ENCODE assay signal across 11 cellular contexts in the genomic region with DNA sequence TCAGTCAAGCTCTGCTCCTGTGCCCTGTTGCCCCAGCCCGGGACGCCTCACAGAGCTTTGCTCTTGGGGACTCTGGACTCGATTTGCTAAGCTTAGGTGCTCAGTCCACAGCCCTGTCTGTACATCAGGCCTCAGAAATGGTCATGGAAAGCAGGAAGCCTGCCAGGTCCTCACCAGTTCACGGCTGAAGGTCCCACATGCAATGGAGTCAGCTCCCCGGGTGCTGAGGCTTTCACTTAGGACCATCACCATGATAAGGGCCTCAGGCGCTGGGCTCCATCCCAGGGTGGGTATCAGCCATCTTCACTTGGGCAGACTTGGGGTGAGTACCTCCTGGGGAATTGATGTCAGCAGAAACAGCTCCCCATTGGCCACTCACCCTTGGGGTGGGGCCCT. TPM values are rescaled to one million over a fixed set of nuclear protein-coding genes. Genes with fewer than 3 reads are reported as not detected.
DNase-seq lines count a peak whose midpoint lies in the region; ATAC-seq and TF ChIP-seq lines count a peak whose summit lies in the region.
"Had no signal": no experiment of that assay in that cellular context is flagged by ENCODE, and none has a peak within 500 bp of the region (broad histone marks: within the 10 kb centered on the region; RNA-seq: fewer than 3 reads in every experiment).

No MANE protein-coding gene starts in this region.

- 74 to 80% (median 78%) methylated on average over 6 of the region's 6 CpGs for WGBS in stomach, 5 donors

- H3K27ac Mint-ChIP-seq in activated CD8-positive, alpha-beta T cell treated with anti-CD3 and anti-CD28 coated beads for 36 hours = peak overlapping the region; percentile 66

- ATAC-seq in activated CD8-positive, alpha-beta T cell treated with anti-CD3 and anti-CD28 coated beads for 36 hours = no peak
- ATAC-seq in lower lobe of right lung = no peak
- no peak for ATAC-seq in stimulated activated naive CD8-positive, alpha-beta T cell treated with anti-CD3 and anti-CD28 coated beads, Interleukin-15, Interleukin-2, amounts not matched to agents 100 U/mL and 50 U/mL, for 24 hours

- H3K4me1 Mint-ChIP-seq in activated CD8-positive, alpha-beta T cell treated with anti-CD3 and anti-CD28 coated beads for 36 hours (ENCODE audit: low read depth) = peaks cover 85% of the 10 kb centered on the region

- TF ChIP-seq EP300 in stomach (IDR thresholded peaks at IDR 0.05) = no peak

- no peaks in the 10 kb centered on the region for H3K27me3 Mint-ChIP-seq in activated CD8-positive, alpha-beta T cell treated with anti-CD3 and anti-CD28 coated beads for 36 hours

- TF ChIP-seq POLR2A in stomach (IDR thresholded peaks at IDR 0.05) = no peak

- H3K27ac ChIP-seq in HL-60 (replicated peaks) (peak overlapping the region; percentile 59; the same call in 1 of the 2 replicates), lower lobe of right lung (peak overlapping the region; percentile 61), stomach (peak overlapping the region in 3 of 5 donors; percentile 40 to 83 (median 83))

- no peak overlapping the region for H3K4me3 Mint-ChIP-seq in activated CD8-positive, alpha-beta T cell treated with anti-CD3 and anti-CD28 coated beads for 36 hours

- CTCF ChIA-PET in activated CD8-positive, alpha-beta T cell treated with anti-CD3 and anti-CD28 coated beads for 36 hours (lab: Charles Lee) = interaction anchor here (1.4 to 4.7 kb wide), 6 partner anchors 12 to 58 kb away, joined by 4 to 44 read pairs (median 8); no protein-coding TSS in a partner anchor

- H3K4me3 ChIP-seq in HL-60 (replicated peaks; ENCODE audit: insufficient read depth, low read length) (no peak overlapping the region), lower lobe of right lung (no peak overlapping the region), stomach (no peak overlapping the region)

- DNase-seq in HL-60 (ENCODE audit: low read depth in 1 of 2, low spot score in 1 of 2) (no peak), lower lobe of right lung (no peak), stomach (no peak), DMS 273 treated with DMSO at 0.1 percent for 48 hours (lab: John Stamatoyannopoulos, UW) (no peak)
- DNase-seq in activated CD8-positive, alpha-beta T cell treated with anti-CD3 and anti-CD28 coated beads for 36 hours = no peak
- DNase-seq in stimulated activated naive CD8-positive, alpha-beta T cell treated with anti-CD3 and anti-CD28 coated beads, Interleukin-15, Interleukin-2, amounts not matched to agents 100 U/mL and 50 U/mL, for 24 hours = no peak
- no peak for DNase-seq in stimulated activated naive CD4-positive, alpha-beta T cell treated with Interleukin-2 at 50 U/mL for 16 hours (lab: John Stamatoyannopoulos, UW)
- DNase-seq: cerebellar nuclear complex, MV-4-11, NCI-H446, RPMI8226 had no signal

- TF ChIP-seq CTCF in HL-60 (IDR thresholded peaks at IDR 0.05; ENCODE audit: insufficient read depth, low read length) (no peak), lower lobe of right lung (IDR thresholded peaks at IDR 0.05) (no peak), stomach (IDR thresholded peaks at IDR 0.05) (no peak)
- no peak for TF ChIP-seq CTCF in activated CD8-positive, alpha-beta T cell treated with anti-CD3 and anti-CD28 coated beads for 36 hours (IDR thresholded peaks at IDR 0.05)

- peaks cover 19% of the 10 kb centered on the region for H3K36me3 Mint-ChIP-seq in activated CD8-positive, alpha-beta T cell treated with anti-CD3 and anti-CD28 coated beads for 36 hours (ENCODE audit: low read depth)

- H3K27me3 ChIP-seq in HL-60 (ENCODE audit: insufficient read depth, poor library complexity, severe bottlenecking) = no peaks in the 10 kb centered on the region
- no peaks in the 10 kb centered on the region for H3K27me3 ChIP-seq in lower lobe of right lung (ENCODE audit: low read depth)
- H3K27me3 ChIP-seq in stomach = no peaks in the 10 kb centered on the region

- H3K36me3 ChIP-seq in lower lobe of right lung = peaks cover 35% of the 10 kb centered on the region
- H3K36me3 ChIP-seq in stomach = peaks cover 10 to 24% (median 22%) of the 10 kb centered on the region in 4 donors

- H3K9me3 Mint-ChIP-seq in activated CD8-positive, alpha-beta T cell treated with anti-CD3 and anti-CD28 coated beads for 36 hours = no peaks in the 10 kb centered on the region

- no peaks in the 10 kb centered on the region for H3K9me3 ChIP-seq in lower lobe of right lung
- H3K9me3 ChIP-seq in stomach = no peaks in the 10 kb centered on the region

- H3K4me1 ChIP-seq in lower lobe of right lung (peaks cover 98% of the 10 kb centered on the region), stomach (peaks cover 71 to 100% (median 91%) of the 10 kb centered on the region in 4 donors)

- POLR2A ChIA-PET in activated CD8-positive, alpha-beta T cell treated with anti-CD3 and anti-CD28 coated beads for 36 hours (lab: Charles Lee) = interaction anchor here (0.6 to 5.6 kb wide), 7 partner anchors 8 to 34 kb away, joined by 3 to 27 read pairs (median 3); no protein-coding TSS in a partner anchor

- intact Hi-C loops in activated CD8-positive, alpha-beta T cell treated with anti-CD3 and anti-CD28 coated beads for 36 hours (cut with micrococcal nuclease) = no loop called here
- intact Hi-C loops in lower lobe of right lung (cut with DNase I) = no loop called here
- intact Hi-C loops in stomach (cut with DNase I; ENCODE audit: low total_unique reads) = no loop called here

RNA-seq across cellular contexts. Expression of a gene that starts 37.7 kb away (rescaled TPM):
- total RNA-seq in activated CD8-positive, alpha-beta T cell treated with anti-CD3 and anti-CD28 coated beads for 36 hours = 10 to 100 TPM; 15.1 to 18.0 TPM
- total RNA-seq in lower lobe of right lung (40.7 TPM), stomach (10 to 100 TPM in 4 of 5 donors, 1 to 10 TPM in 1; 9.4 to 46.9 (median 19.3) TPM)
- 1 to 10 TPM; 5.7 to 9.3 (median 8.2) TPM for polyA plus RNA-seq in stomach
